19 cellular contexts compared by ENCODE assay signal in the genomic region with DNA sequence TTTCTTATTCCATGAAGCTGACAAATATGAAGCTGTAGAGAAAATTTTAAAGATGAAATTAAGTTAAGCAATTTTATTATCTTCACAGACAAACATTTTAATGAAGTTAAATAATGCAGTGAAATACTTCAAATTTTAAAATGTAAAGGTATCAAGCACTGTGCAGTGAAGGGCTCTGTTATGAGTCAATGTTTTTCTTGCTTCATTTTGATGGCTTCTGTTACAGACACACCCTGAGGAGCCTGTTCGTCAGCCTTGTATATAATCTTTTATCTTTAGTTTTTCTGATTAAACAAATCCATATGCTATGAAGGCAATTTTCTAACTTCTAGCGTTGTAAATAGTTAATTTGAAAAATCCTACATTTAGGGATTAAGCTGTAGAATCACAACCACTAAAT. TPM values are rescaled to one million over a fixed set of nuclear protein-coding genes. Genes with fewer than 3 reads are reported as not detected.
A peak's percentile ranks its signal among the peaks of the same experiment; 100 is the strongest.
DNase-seq lines count a peak whose midpoint lies in the region; ATAC-seq and TF ChIP-seq lines count a peak whose summit lies in the region.
"Had no signal": no experiment of that assay in that cellular context is flagged by ENCODE, and none has a peak within 500 bp of the region (broad histone marks: within the 10 kb centered on the region; RNA-seq: fewer than 3 reads in every experiment).

No MANE protein-coding gene starts in this region.

- H3K9me3 Mint-ChIP-seq in MCF 10A (ENCODE audit: unreplicated experiment), result no peaks in the 10 kb centered on the region
- H3K9me3 Mint-ChIP-seq: H9 had no signal

- H3K4me2 ChIP-seq in mammary epithelial cell (ENCODE audit: insufficient read depth, low read depth, low read length), result peak overlapping the region; percentile 30
- H3K4me2 ChIP-seq: BLaER1 had no signal

- H3K4me3 ChIP-seq in breast epithelium, result no peak overlapping the region
- no peak overlapping the region for H3K4me3 ChIP-seq in mammary epithelial cell (replicated peaks in 1 of 3; ENCODE audit: insufficient read depth in 1 of 3, low read depth in 2 of 3, low read length in 3 of 3)
- no peak overlapping the region for H3K4me3 ChIP-seq in effector memory CD4-positive, alpha-beta T cell (ENCODE audit: insufficient read depth, low read depth, low read length, poor library complexity, severe bottlenecking)
- H3K4me3 ChIP-seq: BLaER1 had no signal

- H3K27ac ChIP-seq in breast epithelium, result no peak overlapping the region
- no peak overlapping the region for H3K27ac ChIP-seq in mammary epithelial cell (ENCODE audit: insufficient read depth, low read depth, low read length)
- no peak overlapping the region for H3K27ac ChIP-seq in foreskin keratinocyte
- H3K27ac ChIP-seq in effector memory CD4-positive, alpha-beta T cell (ENCODE audit: insufficient read depth, low read length, poor library complexity, severe bottlenecking), result no peak overlapping the region
- H3K27ac ChIP-seq: BLaER1 had no signal

- DNase-seq in MCF 10A (ENCODE audit: unreplicated experiment) (peak; percentile 8), breast epithelium (ENCODE audit: low spot score in 2 of 2) (no peak), mammary epithelial cell (peak; percentile 7), foreskin keratinocyte (no peak), head of caudate nucleus (no peak), posterior vena cava (ENCODE audit: low spot score) (no peak)
- DNase-seq in effector memory CD4-positive, alpha-beta T cell, result no peak
- DNase-seq: 8988T; CD4-positive, alpha-beta memory T cell; DMS153; DMS79; GDM1; H9 had no signal

- H3K4me3 Mint-ChIP-seq in MCF 10A (ENCODE audit: unreplicated experiment), result no peak overlapping the region
- H3K4me3 Mint-ChIP-seq: CD14-positive monocyte; CD4-positive, alpha-beta memory T cell; H9 had no signal

- dilution Hi-C loops in mammary epithelial cell (cut with HindIII; ENCODE audit: low sequenced_read_pairs), result no loop called here

- H3K27me3 Mint-ChIP-seq in MCF 10A (ENCODE audit: insufficient read depth, unreplicated experiment), result peaks cover 31% of the 10 kb centered on the region
- H3K27me3 Mint-ChIP-seq: CD4-positive, alpha-beta memory T cell had no signal

- H3K4me1 ChIP-seq in breast epithelium (no peaks in the 10 kb centered on the region), mammary epithelial cell (ENCODE audit: insufficient read depth, low read length) (peaks cover 13% of the 10 kb centered on the region), foreskin keratinocyte (no peaks in the 10 kb centered on the region)
- H3K4me1 ChIP-seq in effector memory CD4-positive, alpha-beta T cell (ENCODE audit: control insufficient read depth, insufficient read depth, low read length, poor library complexity, severe bottlenecking), result no peaks in the 10 kb centered on the region
- H3K4me1 ChIP-seq: BLaER1 had no signal

- H3K9me3 ChIP-seq in breast epithelium (no peaks in the 10 kb centered on the region), mammary epithelial cell (replicated peaks; ENCODE audit: insufficient read depth, low read length) (no peaks in the 10 kb centered on the region)
- no peaks in the 10 kb centered on the region for H3K9me3 ChIP-seq in effector memory CD4-positive, alpha-beta T cell (ENCODE audit: control insufficient read depth, low read length)
- H3K9me3 ChIP-seq: BLaER1 had no signal

- ATAC-seq in foreskin keratinocyte (peak; percentile 32), GM21786 (IDR thresholded peaks at IDR 0.05; ENCODE audit: unreplicated experiment) (no peak)
- ATAC-seq: HepG2 had no signal

- POLR2A ChIA-PET in MCF 10A (lab: Yijun Ruan, JAX), result interaction anchor here (0.7 kb wide), 1 partner anchor 283 kb away, joined by 4 read pairs; no protein-coding TSS in a partner anchor

- H3K27me3 ChIP-seq in breast epithelium (no peaks in the 10 kb centered on the region), mammary epithelial cell (ENCODE audit: insufficient read depth, low read length) (no peaks in the 10 kb centered on the region), foreskin keratinocyte (peaks cover 3% of the 10 kb centered on the region)
- no peaks in the 10 kb centered on the region for H3K27me3 ChIP-seq in effector memory CD4-positive, alpha-beta T cell (replicated peaks; ENCODE audit: control insufficient read depth, insufficient read depth, low read length, poor library complexity, severe bottlenecking)
- H3K27me3 ChIP-seq: BLaER1 had no signal

- H3K27ac Mint-ChIP-seq in MCF 10A (ENCODE audit: low read depth, unreplicated experiment), result no peak overlapping the region
- H3K27ac Mint-ChIP-seq: CD14-positive monocyte; CD4-positive, alpha-beta memory T cell; H9 had no signal

- WGBS in mammary epithelial cell (ENCODE audit: low coverage, missing lambda C conversion rate), result 21% methylated on average over 2 of the region's 2 CpGs

- no peaks in the 10 kb centered on the region for H4K20me1 ChIP-seq in mammary epithelial cell (ENCODE audit: insufficient read depth, low read length)
- H4K20me1 ChIP-seq: BLaER1 had no signal

- BruUV-seq in MCF 10A (replicated peaks; lab: Mats Ljungman, UMichigan) (no TSS peak), mammary epithelial cell (replicated peaks; lab: Mats Ljungman, UMichigan) (no TSS peak)

- no peaks in the 10 kb centered on the region for H3K36me3 Mint-ChIP-seq in MCF 10A (ENCODE audit: insufficient read depth, unreplicated experiment)
- H3K36me3 Mint-ChIP-seq: CD14-positive monocyte; CD4-positive, alpha-beta memory T cell had no signal

- peaks cover 7% of the 10 kb centered on the region for H3K4me1 Mint-ChIP-seq in MCF 10A (ENCODE audit: insufficient read depth, unreplicated experiment)
- H3K4me1 Mint-ChIP-seq: CD14-positive monocyte; CD4-positive, alpha-beta memory T cell had no signal

- TF ChIP-seq POLR2A in breast epithelium (IDR thresholded peaks at IDR 0.05), result no peak

- H2AFZ ChIP-seq in mammary epithelial cell (ENCODE audit: low read depth, low read length), result no peak overlapping the region

- no peak for TF ChIP-seq CTCF in MCF 10A (IDR thresholded peaks at IDR 0.05; ENCODE audit: unreplicated experiment)
- no peak for TF ChIP-seq CTCF in breast epithelium (IDR thresholded peaks at IDR 0.05)
- no peak for TF ChIP-seq CTCF in mammary epithelial cell (conservative IDR thresholded peaks at IDR 0.05 in 1 of 2, IDR thresholded peaks at IDR 0.05 in 1 of 2; ENCODE audit: extremely low read depth in 1 of 2, insufficient read depth in 1 of 2, low read depth in 1 of 2, low read length in 2 of 2)
- TF ChIP-seq CTCF in foreskin keratinocyte (conservative IDR thresholded peaks at IDR 0.05), result no peak

- no peak overlapping the region for H3K9ac ChIP-seq in mammary epithelial cell (ENCODE audit: insufficient read depth, low read length)
- H3K9ac ChIP-seq: BLaER1 had no signal

- CTCF ChIA-PET in MCF 10A (lab: Yijun Ruan, JAX), result no interaction called here
- CTCF ChIA-PET in mammary epithelial cell (lab: Charles Lee; ENCODE audit: low non-redundant PET), result no interaction called here

- H3K79me2 ChIP-seq in mammary epithelial cell (ENCODE audit: insufficient read depth, low read length), result no peaks in the 10 kb centered on the region

- H3K36me3 ChIP-seq in breast epithelium (no peaks in the 10 kb centered on the region), mammary epithelial cell (ENCODE audit: insufficient read depth, low read length) (no peaks in the 10 kb centered on the region)
- no peaks in the 10 kb centered on the region for H3K36me3 ChIP-seq in effector memory CD4-positive, alpha-beta T cell (ENCODE audit: control insufficient read depth, insufficient read depth, low read length)
- H3K36me3 ChIP-seq: BLaER1 had no signal

- in situ Hi-C loops in mammary epithelial cell (cut with MboI; ENCODE audit: low sequenced_read_pairs in 2 of 2), result no loop called here

- intact Hi-C loops in MCF 10A (cut with micrococcal nuclease) (no loop called here), breast epithelium (cut with DNase I; ENCODE audit: low total_unique reads) (no loop called here), mammary epithelial cell (cut with micrococcal nuclease) (no loop called here), head of caudate nucleus (cut with DNase I) (no loop called here), posterior vena cava (cut with DNase I) (no loop called here)

RNA-seq across cellular contexts. Expression of a gene that starts 18.6 kb away (rescaled TPM):
- total RNA-seq in MCF 10A (2022) (not detected in 2 replicates), breast epithelium (not detected), mammary epithelial cell (not detected), foreskin keratinocyte (not detected in 2 replicates), posterior vena cava (not detected)
- polyA plus RNA-seq in mammary epithelial cell (not detected), foreskin keratinocyte (not detected in 2 replicates)
- not detected for polyA minus RNA-seq in mammary epithelial cell
- total RNA-seq: A673; CD4-positive, alpha-beta memory T cell; HepG2 had no signal
- polyA plus RNA-seq: AG04450; CD14-positive monocyte; CD4-positive, alpha-beta memory T cell; HepG2 had no signal

Comparison
In these comparisons a context has a peak if more than half of its experiments do, and no peak if none do; other contexts are left out.
1. DNase-seq: peak in MCF 10A (single experiment) and mammary epithelial cell (single experiment); none in breast epithelium (0 of 2), foreskin keratinocyte (0 of 2), head of caudate nucleus (0 of 42), effector memory CD4-positive, alpha-beta T cell (0 of 3) and posterior vena cava (single experiment).